Comparison of ENCODE assay signal across 25 cellular contexts in genomic region chr2:233588410-233588809, GRCh38. TPM values are rescaled to one million over a fixed set of nuclear protein-coding genes. Genes with fewer than 3 reads are reported as not detected.
DNase-seq lines count a peak whose midpoint lies in the region; ATAC-seq, FAIRE-seq and TF ChIP-seq lines count a peak whose summit lies in the region.
"Had no signal": no experiment of that assay in that cellular context is flagged by ENCODE, and none has a peak within 500 bp of the region (broad histone marks: within the 10 kb centered on the region; RNA-seq: fewer than 3 reads in every experiment).

No MANE protein-coding gene starts in this region.

- H3K18ac ChIP-seq in H1 (ENCODE audit: extremely low read depth, low read length) = no peak overlapping the region

- H4K91ac ChIP-seq in H1 (replicated peaks; ENCODE audit: insufficient read length, low read length) = no peak overlapping the region

- FAIRE-seq in HTR-8/SVneo (lab: Jason Lieb, UNC) = peak; percentile 51
- peak; percentile 81 for FAIRE-seq in H1 (lab: Jason Lieb, UNC)
- FAIRE-seq: A549, GM12878, GM19239 had no signal

- H3K9me3 ChIP-seq in H1 (ENCODE audit: insufficient read depth in 2 of 2, low read depth in 1 of 2, low read length in 1 of 2) (no peaks in the 10 kb centered on the region), mucosa of descending colon (no peaks in the 10 kb centered on the region)
- H3K9me3 ChIP-seq: BE2C; BLaER1 treated with 17β-estradiol and CSF1 and Interleukin-3, amounts not matched to agents 10 nM and 100 nM had no signal

- intact Hi-C loops in mucosa of descending colon (cut with DNase I, micrococcal nuclease) = no loop called here

- H3K27ac ChIP-seq in H1 (ENCODE audit: low read depth, low read length) = no peak overlapping the region
- H3K27ac ChIP-seq: BLaER1 treated with 17β-estradiol and CSF1 and Interleukin-3, amounts not matched to agents 10 nM and 100 nM had no signal

- no peak for TF ChIP-seq EP300 in H1 (IDR thresholded peaks at IDR 0.05; ENCODE audit: borderline replicate concordance in 1 of 2, low read depth in 2 of 2, low read length in 2 of 2)

- TF ChIP-seq POLR2A in H1 (IDR thresholded peaks at IDR 0.05; ENCODE audit: control extremely low read depth in 1 of 2, low read depth in 2 of 2, low read length in 2 of 2) = no peak

- TF ChIP-seq CTCF in H1 (IDR thresholded peaks at IDR 0.05; ENCODE audit: control extremely low read depth in 1 of 3, insufficient read depth in 1 of 3, low read depth in 1 of 3, low read length in 3 of 3) = no peak
- no peak for TF ChIP-seq CTCF in mucosa of descending colon (IDR thresholded peaks at IDR 0.05)

- no peak overlapping the region for H2AFZ ChIP-seq in H1 (ENCODE audit: low read length)

- no peak overlapping the region for H4K8ac ChIP-seq in H1 (ENCODE audit: extremely low read depth, insufficient read depth, low read length)

- no peak overlapping the region for H3K4me3 ChIP-seq in H1 (ENCODE audit: extremely low read depth in 1 of 4, insufficient read depth in 2 of 4, low read depth in 3 of 4, low read length in 4 of 4)
- no peak overlapping the region for H3K4me3 ChIP-seq in mucosa of descending colon
- H3K4me3 ChIP-seq: A549; BLaER1 treated with 17β-estradiol and CSF1 and Interleukin-3, amounts not matched to agents 10 nM and 100 nM; GM12878 had no signal

- POLR2A ChIA-PET in H1 (lab: Charles Lee; ENCODE audit: partially characterized antibody) = interaction anchor here (0.6 kb wide), 1 partner anchor 22 kb away, joined by 3 read pairs; no protein-coding TSS in a partner anchor

- H3K23me2 ChIP-seq in H1 (ENCODE audit: low read depth, low read length) = no peaks in the 10 kb centered on the region

- peak; percentile 34 for ATAC-seq in mucosa of descending colon
- no peak for ATAC-seq in GM21381 (IDR thresholded peaks at IDR 0.05; ENCODE audit: unreplicated experiment)
- no peak for ATAC-seq in HG02759 (IDR thresholded peaks at IDR 0.05; ENCODE audit: unreplicated experiment)
- ATAC-seq: A549, GM12878 had no signal

- no peaks in the 10 kb centered on the region for H3K27me3 ChIP-seq in H1 (replicated peaks in 1 of 4; ENCODE audit: control insufficient read depth in 3 of 4, extremely low read depth in 1 of 4, insufficient read depth in 3 of 4, low read length in 3 of 4)
- H3K27me3 ChIP-seq: BLaER1 treated with 17β-estradiol and CSF1 and Interleukin-3, amounts not matched to agents 10 nM and 100 nM had no signal

- TF ChIP-seq RAD21 in H1 (IDR thresholded peaks at IDR 0.05 in 1 of 2, conservative IDR thresholded peaks at IDR 0.05 in 1 of 2; ENCODE audit: low read depth in 2 of 2, low read length in 2 of 2) = no peak

- H3K9ac ChIP-seq in H1 (replicated peaks in 1 of 4; ENCODE audit: extremely low read depth in 1 of 4, low read depth in 3 of 4, low read length in 3 of 4) = no peak overlapping the region
- H3K9ac ChIP-seq: BLaER1 treated with 17β-estradiol and CSF1 and Interleukin-3, amounts not matched to agents 10 nM and 100 nM had no signal

- 87% methylated on average over 2 of the region's 2 CpGs; no CpG with 5 or more reads in 1 of the 2 experiments for WGBS in H1 (ENCODE audit: extremely low coverage in 1 of 2, insufficient coverage in 1 of 2, insufficient read length in 1 of 2, insufficient replicate concordance in 2 of 2, low coverage in 1 of 2, low lambda C conversion rate in 2 of 2, missing lambda C conversion rate in 1 of 2), 2 experiments

- H3K79me1 ChIP-seq in H1 (ENCODE audit: low read depth, low read length) = no peaks in the 10 kb centered on the region

- no peaks in the 10 kb centered on the region for H4K20me1 ChIP-seq in H1 (replicated peaks in 1 of 2; ENCODE audit: control insufficient read depth in 1 of 2, insufficient read depth in 2 of 2, low read length in 2 of 2)
- H4K20me1 ChIP-seq: BLaER1 treated with 17β-estradiol and CSF1 and Interleukin-3, amounts not matched to agents 10 nM and 100 nM had no signal

- H3K4ac ChIP-seq in H1 (replicated peaks; ENCODE audit: insufficient read length, low read depth, low read length) = no peak overlapping the region

- H2BK5ac ChIP-seq in H1 (ENCODE audit: low read depth, low read length) = no peak overlapping the region

- H3K79me2 ChIP-seq in H1 (ENCODE audit: control insufficient read depth in 1 of 2, insufficient read depth in 2 of 2, low read length in 2 of 2) = no peaks in the 10 kb centered on the region

- CTCF ChIA-PET in H1 (lab: Charles Lee; ENCODE audit: partially characterized antibody) = no interaction called here

- no peak overlapping the region for H3K56ac ChIP-seq in H1 (replicated peaks; ENCODE audit: insufficient read length, low read depth, low read length)

- H3K23ac ChIP-seq in H1 (ENCODE audit: insufficient read length) = no peak overlapping the region

- H3K4me1 ChIP-seq in H1 (replicated peaks in 1 of 4; ENCODE audit: control insufficient read depth in 3 of 4, insufficient read depth in 4 of 4, low read length in 3 of 4) (peaks cover 0 to 2% (median 0%) of the 10 kb centered on the region in 4 experiments; a peak in 1 of 7 replicates), mucosa of descending colon (ENCODE audit: low read depth) (no peaks in the 10 kb centered on the region)
- H3K4me1 ChIP-seq: A549, BE2C had no signal

- DNase-seq in HTR-8/SVneo (ENCODE audit: insufficient read length, low spot score) (no peak), H1 (ENCODE audit: low read depth in 1 of 2, low spot score in 2 of 2) (no peak), mucosa of descending colon (no peak), DMS53 treated with DMSO at 0.1 percent for 48 hours (lab: John Stamatoyannopoulos, UW; ENCODE audit: unreplicated experiment) (no peak)
- DNase-seq: 8988T; ACHN; AML-193; BE2C; Calu3; CD4-positive, alpha-beta memory T cell; COR-L47; DMS153; DMS79; EL; GDM1; GOT3; H7; HCEC 1CT had no signal

- H3K36me3 ChIP-seq in H1 (ENCODE audit: control insufficient read depth in 2 of 4, insufficient read depth in 4 of 4, low read length in 3 of 4) = no peaks in the 10 kb centered on the region
- H3K36me3 ChIP-seq in mucosa of descending colon (ENCODE audit: low read depth) = no peaks in the 10 kb centered on the region
- H3K36me3 ChIP-seq: BE2C; BLaER1 treated with 17β-estradiol and CSF1 and Interleukin-3, amounts not matched to agents 10 nM and 100 nM had no signal

- H2BK12ac ChIP-seq in H1 (ENCODE audit: low read depth, low read length) = no peak overlapping the region

- H2AK5ac ChIP-seq in H1 (ENCODE audit: low read depth, low read length) = no peak overlapping the region

- H2BK120ac ChIP-seq in H1 (replicated peaks; ENCODE audit: low read depth, low read length) = no peak overlapping the region

- H4K5ac ChIP-seq in H1 (ENCODE audit: insufficient read length, low read depth, low read length) = no peak overlapping the region

- H2BK15ac ChIP-seq in H1 (ENCODE audit: low read length) = no peak overlapping the region

- no peak overlapping the region for H3K14ac ChIP-seq in H1 (ENCODE audit: insufficient read length)

- no peak overlapping the region for H2BK20ac ChIP-seq in H1 (ENCODE audit: low read length)

- H3K4me2 ChIP-seq in H1 (ENCODE audit: insufficient read depth in 1 of 2, low read depth in 2 of 2, low read length in 2 of 2) = no peak overlapping the region
- H3K4me2 ChIP-seq: A549; BLaER1 treated with 17β-estradiol and CSF1 and Interleukin-3, amounts not matched to agents 10 nM and 100 nM had no signal

TF ChIP-seq in H1, 55 proteins besides CTCF, POLR2A, EP300 and RAD21 (continues in another document):
- no peak for TF ChIP-seq CHD1 (IDR thresholded peaks at IDR 0.05; ENCODE audit: low read depth, low read length)
- TF ChIP-seq CREB1 (IDR thresholded peaks at IDR 0.05) = no peak
- TF ChIP-seq SIN3A (conservative IDR thresholded peaks at IDR 0.05 in 1 of 2, IDR thresholded peaks at IDR 0.05 in 1 of 2; ENCODE audit: low read depth in 1 of 2, low read length in 2 of 2) = no peak
- TF ChIP-seq KDM1A (IDR thresholded peaks at IDR 0.05; ENCODE audit: borderline replicate concordance, low read length) = no peak
- TF ChIP-seq YY1 (IDR thresholded peaks at IDR 0.05; ENCODE audit: low read depth, low read length) = no peak
- no peak for TF ChIP-seq SP2 (IDR thresholded peaks at IDR 0.05; ENCODE audit: low read length)
- TF ChIP-seq TEAD4 (IDR thresholded peaks at IDR 0.05; ENCODE audit: low read depth, low read length) = no peak

RNA-seq across cellular contexts. Expression of gene USP40, which starts 21.8 kb away (rescaled TPM):
- 12.0 and 12.9 TPM in 2 replicates for total RNA-seq in H1 (2021; fragmentation: NEBNext Ultra II Directional; extraction: Animal tissue kit (Norgen Biotek cat#: 25700))
- polyA plus RNA-seq in H1 (2011; rRNA removed) = 15.7 and 17.4 TPM in 2 replicates
- polyA plus RNA-seq in H1 (2011; cell fraction: cytosol; rRNA removed) = 13.0 TPM
- 37.2 TPM for polyA plus RNA-seq in H1 (2011; cell fraction: nucleus; rRNA removed)
- polyA plus RNA-seq in H1 (2012, experiment 1 of 2) = 7.4 to 9.8 TPM (median 8.0 TPM) in 4 replicates
- 2.0 TPM for polyA plus RNA-seq in H1 (2012, experiment 2 of 2)
- 10.4 TPM for polyA plus RNA-seq in H1 (2013, experiment 1 of 2)
- 10.8 TPM for polyA plus RNA-seq in H1 (2013, experiment 2 of 2)
- 18.7 and 23.0 TPM in 2 replicates for polyA minus RNA-seq in H1 (2011; rRNA and poly(A)+ RNA removed)
- polyA minus RNA-seq in H1 (2011; cell fraction: cytosol; rRNA and poly(A)+ RNA removed) = 6.2 TPM
- polyA minus RNA-seq in H1 (2011; cell fraction: nucleus; rRNA and poly(A)+ RNA removed) = 19.0 TPM
- total RNA-seq in mucosa of descending colon = 10 to 100 TPM; 30.6 to 32.7 (median 31.2) TPM

RNA-seq across cellular contexts. Expression of gene UGT1A8, which starts 29.0 kb away (rescaled TPM):
- total RNA-seq in H1 (2021; fragmentation: NEBNext Ultra II Directional; extraction: Animal tissue kit (Norgen Biotek cat#: 25700)) = not detected in 2 replicates
- polyA plus RNA-seq in H1 (2011; rRNA removed) = 0.03 TPM in 1 of 2 replicates, not detected in the other
- polyA plus RNA-seq in H1 (2011; cell fraction: cytosol; rRNA removed) = not detected
- 0.06 TPM for polyA plus RNA-seq in H1 (2011; cell fraction: nucleus; rRNA removed)
- polyA plus RNA-seq in H1 (2012, experiment 1 of 2) = not detected in 4 replicates
- not detected for polyA plus RNA-seq in H1 (2012, experiment 2 of 2)
- not detected for polyA plus RNA-seq in H1 (2013, experiment 1 of 2)
- polyA plus RNA-seq in H1 (2013, experiment 2 of 2) = not detected
- not detected in 2 replicates for polyA minus RNA-seq in H1 (2011; rRNA and poly(A)+ RNA removed)
- polyA minus RNA-seq in H1 (2011; cell fraction: cytosol; rRNA and poly(A)+ RNA removed) = not detected
- 0.40 TPM for polyA minus RNA-seq in H1 (2011; cell fraction: nucleus; rRNA and poly(A)+ RNA removed)
- 10 to 100 TPM in 2 of 3 donors, 1 to 10 TPM in 1; 7.4 to 34.2 (median 12.2) TPM for total RNA-seq in mucosa of descending colon
- total RNA-seq: Calu3; CD4-positive, alpha-beta memory T cell; GM12878; H7 had no signal
- polyA plus RNA-seq: CD14-positive monocyte; CD4-positive, alpha-beta memory T cell; GM12878 had no signal

RNA-seq across cellular contexts. Expression of gene UGT1A10, which starts 47.8 kb away (rescaled TPM):
- not detected in 2 replicates for total RNA-seq in H1 (2021; fragmentation: NEBNext Ultra II Directional; extraction: Animal tissue kit (Norgen Biotek cat#: 25700))
- not detected in 2 replicates for polyA plus RNA-seq in H1 (2011; rRNA removed)
- polyA plus RNA-seq in H1 (2011; cell fraction: cytosol; rRNA removed) = 0.04 TPM
- not detected for polyA plus RNA-seq in H1 (2011; cell fraction: nucleus; rRNA removed)
- polyA plus RNA-seq in H1 (2012, experiment 1 of 2) = not detected in 4 replicates
- not detected for polyA plus RNA-seq in H1 (2012, experiment 2 of 2)
- polyA plus RNA-seq in H1 (2013, experiment 1 of 2) = not detected
- polyA plus RNA-seq in H1 (2013, experiment 2 of 2) = not detected
- 0.32 TPM in 1 of 2 replicates, not detected in the other for polyA minus RNA-seq in H1 (2011; rRNA and poly(A)+ RNA removed)
- polyA minus RNA-seq in H1 (2011; cell fraction: cytosol; rRNA and poly(A)+ RNA removed) = not detected
- polyA minus RNA-seq in H1 (2011; cell fraction: nucleus; rRNA and poly(A)+ RNA removed) = 0.90 TPM
- 100 to 1,000 TPM in 1 of 3 donors, 10 to 100 TPM in 2; 42.0 to 116 (median 43.9) TPM for total RNA-seq in mucosa of descending colon
- total RNA-seq: CD4-positive, alpha-beta memory T cell; GM12878; H7 had no signal
- polyA plus RNA-seq: CD14-positive monocyte; CD4-positive, alpha-beta memory T cell; GM12878 had no signal

Comparison
In these comparisons a context has a peak if more than half of its experiments do, and no peak if none do; other contexts are left out.
1. RNA of gene UGT1A10, which starts 47.8 kb away (total RNA-seq): 42.0 to 116 TPM in mucosa of descending colon; not detected in H1; every median in the first group is over 10 times any median in the second.